In the genomic region with DNA sequence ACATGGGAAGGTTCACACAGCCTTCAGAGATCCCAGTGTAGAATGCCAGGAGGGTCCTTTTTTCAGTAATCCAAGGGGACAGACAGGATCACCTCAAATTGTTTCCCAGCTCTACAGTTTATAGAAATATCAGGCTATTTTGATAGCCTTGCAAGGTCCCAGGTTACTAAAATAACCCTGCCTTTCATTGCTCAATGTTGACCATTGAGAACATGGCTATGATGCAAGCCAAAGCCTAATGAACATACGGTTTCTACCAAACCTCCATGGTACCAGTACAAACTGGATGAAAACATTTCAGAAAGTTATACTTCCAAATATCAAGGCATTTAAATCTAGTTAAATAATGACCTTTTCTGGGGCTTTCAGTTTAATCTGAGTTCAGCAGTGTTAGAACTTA, we compare ENCODE assay signal across 10 cellular contexts.
"Had no signal": no experiment of that assay in that cellular context is flagged by ENCODE, and none has a peak within 500 bp of the region (broad histone marks: within the 10 kb centered on the region; RNA-seq: fewer than 3 reads in every experiment).

No MANE protein-coding gene starts in this region.

- H3K36me3 ChIP-seq: HAP-1 had no signal

- H3K4me3 ChIP-seq: GM23248, GM23338, HAP-1 had no signal

- H3K4me2 ChIP-seq: GM23338 had no signal

- H2AFZ ChIP-seq: GM23248, GM23338 had no signal

- H3K9me3 ChIP-seq: HAP-1 had no signal

- H3K9me3 Mint-ChIP-seq: GM23338, H9, HFFc6 had no signal

- H3K27ac ChIP-seq: GM23248 had no signal

- ATAC-seq: GM23338, HCT116 had no signal

- H3K4me3 Mint-ChIP-seq: GM23338, H9, HFFc6 had no signal

- H3K27ac Mint-ChIP-seq: GM23338, H9, HFFc6 had no signal

- H3K9ac ChIP-seq: GM23248 had no signal

- FAIRE-seq: H54 had no signal

- DNase-seq: GM23248, GOT3, H7, H9, HCEC 1CT, HFFc6 had no signal
